In the genomic region with DNA sequence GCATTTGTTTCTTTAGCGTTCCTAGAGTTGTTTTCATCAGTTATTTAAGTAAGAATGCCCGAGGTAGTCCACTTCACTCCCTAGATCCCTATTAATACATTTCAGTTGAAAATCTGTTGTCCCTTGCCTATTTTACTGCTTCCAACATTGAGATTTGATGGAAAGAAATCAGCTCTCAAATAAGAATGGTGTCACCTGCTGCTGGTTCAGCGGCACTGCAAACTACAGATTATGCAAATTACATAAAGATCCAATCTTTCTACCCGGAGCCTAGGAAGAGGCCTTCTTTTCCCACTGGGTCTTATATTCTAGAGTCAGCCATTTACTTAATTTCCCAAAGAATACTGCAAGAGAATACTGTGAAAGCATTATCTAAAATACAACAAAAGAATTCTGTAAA, we compare ENCODE assay signal across 11 cellular contexts.
A peak's percentile ranks its signal among the peaks of the same experiment; 100 is the strongest.
DNase-seq lines count a peak whose midpoint lies in the region; ATAC-seq, FAIRE-seq and TF ChIP-seq lines count a peak whose summit lies in the region.
"Had no signal": no experiment of that assay in that cellular context is flagged by ENCODE, and none has a peak within 500 bp of the region (broad histone marks: within the 10 kb centered on the region; RNA-seq: fewer than 3 reads in every experiment).

No MANE protein-coding gene starts in this region.

- H3K27me3 ChIP-seq in bronchial epithelial cell (ENCODE audit: control insufficient read depth, insufficient read depth, low read length): no peaks in the 10 kb centered on the region
- H3K27me3 ChIP-seq: vagina had no signal

- H3K4me3 Mint-ChIP-seq in activated T-helper 17 cell treated with anti-CD3 and anti-CD28 coated beads, Interleukin-2, amount 50 U/mL, for 72 hours: no peak overlapping the region
- H3K4me3 Mint-ChIP-seq: naive thymus-derived CD8-positive, alpha-beta T cell had no signal

- H3K4me1 Mint-ChIP-seq in activated T-helper 17 cell treated with anti-CD3 and anti-CD28 coated beads, Interleukin-2, amount 50 U/mL, for 72 hours: no peaks in the 10 kb centered on the region
- H3K4me1 Mint-ChIP-seq: naive thymus-derived CD8-positive, alpha-beta T cell had no signal

- H3K27ac ChIP-seq in C4-2B: no peak overlapping the region
- H3K27ac ChIP-seq: vagina had no signal

- H3K9me3 Mint-ChIP-seq in activated T-helper 17 cell treated with anti-CD3 and anti-CD28 coated beads, Interleukin-2, amount 50 U/mL, for 72 hours: no peaks in the 10 kb centered on the region

- H3K27ac Mint-ChIP-seq in activated T-helper 17 cell treated with anti-CD3 and anti-CD28 coated beads, Interleukin-2, amount 50 U/mL, for 72 hours: no peak overlapping the region
- H3K27ac Mint-ChIP-seq: naive thymus-derived CD8-positive, alpha-beta T cell had no signal

- DNase-seq in bronchial epithelial cell (ENCODE audit: low read depth) (no peak), medulla oblongata (ENCODE audit: extremely low spot score) (peak; percentile 3), HPDE6-E6E7 (ENCODE audit: extremely low spot score) (no peak), urothelium cell line (ENCODE audit: low spot score) (no peak), sciatic nerve (ENCODE audit: low spot score) (no peak)
- DNase-seq: naive thymus-derived CD8-positive, alpha-beta T cell; NCI-H187 had no signal

- intact Hi-C loops in sciatic nerve (cut with DNase I): no loop called here

- H3K36me3 ChIP-seq in bronchial epithelial cell (ENCODE audit: control insufficient read depth, insufficient read depth, low read length): no peaks in the 10 kb centered on the region
- H3K36me3 ChIP-seq: vagina had no signal

- no peak overlapping the region for H3K4me3 ChIP-seq in bronchial epithelial cell (ENCODE audit: low read depth, low read length)
- H3K4me3 ChIP-seq: vagina had no signal

- TF ChIP-seq CTCF in C4-2B (conservative IDR thresholded peaks at IDR 0.05): peak; percentile 45
- peak; percentile 3 for TF ChIP-seq CTCF in bronchial epithelial cell (IDR thresholded peaks at IDR 0.05; ENCODE audit: insufficient read depth, low read length, severe bottlenecking)

- H3K27me3 Mint-ChIP-seq in activated T-helper 17 cell treated with anti-CD3 and anti-CD28 coated beads, Interleukin-2, amount 50 U/mL, for 72 hours: no peaks in the 10 kb centered on the region
- H3K27me3 Mint-ChIP-seq: naive thymus-derived CD8-positive, alpha-beta T cell had no signal

- no peaks in the 10 kb centered on the region for H3K36me3 Mint-ChIP-seq in activated T-helper 17 cell treated with anti-CD3 and anti-CD28 coated beads, Interleukin-2, amount 50 U/mL, for 72 hours (ENCODE audit: low read depth)
- H3K36me3 Mint-ChIP-seq: naive thymus-derived CD8-positive, alpha-beta T cell had no signal

- ATAC-seq in HG02870 (IDR thresholded peaks at IDR 0.05; ENCODE audit: unreplicated experiment) (peak; percentile 65), sciatic nerve (no peak)
- ATAC-seq in activated T-helper 17 cell treated with anti-CD3 and anti-CD28 coated beads, Interleukin-2, amount 50 U/mL, for 72 hours (replicated peaks): no peak
- ATAC-seq: naive thymus-derived CD8-positive, alpha-beta T cell had no signal

- FAIRE-seq in bronchial epithelial cell (lab: Jason Lieb, UNC): no peak
- no peak for FAIRE-seq in urothelium cell line (lab: Jason Lieb, UNC)
